Comparison of ENCODE assay signal across 1 cellular context in the genomic region with DNA sequence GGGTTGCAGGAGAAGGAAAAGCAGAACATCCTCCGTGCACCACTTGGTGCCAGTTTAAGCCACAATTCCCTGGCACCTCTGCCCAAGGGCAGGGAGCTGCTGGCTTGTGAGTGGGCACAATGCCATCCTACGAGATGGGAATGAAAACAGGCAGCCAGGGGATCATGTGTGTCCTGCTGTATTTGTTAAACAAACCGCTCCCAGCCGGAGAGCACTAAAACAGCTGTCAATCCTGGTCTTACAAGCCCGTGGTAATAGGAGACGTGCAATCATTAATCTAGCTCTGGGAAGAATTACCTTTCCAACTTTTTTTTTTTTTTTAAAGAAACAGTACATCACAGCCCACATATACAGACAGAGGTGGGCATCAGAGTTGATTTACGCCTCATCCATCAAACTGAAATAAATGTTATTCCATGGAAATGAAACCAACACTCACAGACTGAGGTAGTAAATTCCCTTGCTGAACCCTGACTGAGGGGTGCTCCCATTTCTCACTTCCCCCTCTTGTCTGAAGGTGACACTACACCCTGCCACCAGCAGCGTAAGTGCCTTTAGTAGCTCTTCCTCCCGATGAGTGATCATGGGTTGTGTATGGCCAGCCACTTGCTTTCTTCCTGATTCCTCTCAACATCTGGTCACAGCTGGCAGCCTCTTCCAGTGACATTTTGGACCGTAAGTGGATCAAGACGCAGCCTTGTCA.
TF ChIP-seq lines count a peak whose summit lies in the region.

No MANE protein-coding gene starts in this region.

TF ChIP-seq in A549, 52 proteins besides CTCF, POLR2A, EP300 and RAD21 (continued from another document):
- TF ChIP-seq RNF2 (IDR thresholded peaks at IDR 0.05; ENCODE audit: borderline replicate concordance, low read depth) (no peak), FOSB (CRISPR knock-in tag; IDR thresholded peaks at IDR 0.05) (no peak), CBX2 (IDR thresholded peaks at IDR 0.05; ENCODE audit: borderline replicate concordance, low read depth) (no peak), NFE2L2 (conservative IDR thresholded peaks at IDR 0.05; ENCODE audit: low read length) (no peak), JUN (IDR thresholded peaks at IDR 0.05) (no peak), EHF (CRISPR knock-in tag; IDR thresholded peaks at IDR 0.05) (no peak), CHD4 (IDR thresholded peaks at IDR 0.05; ENCODE audit: borderline replicate concordance) (no peak), JUNB (IDR thresholded peaks at IDR 0.05) (no peak), MAZ (IDR thresholded peaks at IDR 0.05; ENCODE audit: borderline replicate concordance, low read depth, low read length) (no peak), CBX8 (IDR thresholded peaks at IDR 0.05) (no peak), HEYL (CRISPR knock-in tag; IDR thresholded peaks at IDR 0.05) (no peak)
- TF ChIP-seq, protein P1, sequence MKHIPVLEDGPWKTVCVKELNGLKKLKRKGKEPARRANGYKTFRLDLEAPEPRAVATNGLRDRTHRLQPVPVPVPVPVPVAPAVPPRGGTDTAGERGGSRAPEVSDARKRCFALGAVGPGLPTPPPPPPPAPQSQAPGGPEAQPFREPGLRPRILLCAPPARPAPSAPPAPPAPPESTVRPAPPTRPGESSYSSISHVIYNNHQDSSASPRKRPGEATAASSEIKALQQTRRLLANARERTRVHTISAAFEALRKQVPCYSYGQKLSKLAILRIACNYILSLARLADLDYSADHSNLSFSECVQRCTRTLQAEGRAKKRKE (CRISPR knock-in tag; IDR thresholded peaks at IDR 0.05; ENCODE audit: low read depth), result no peak
